ENCODE assay signal across 19 cellular contexts in the genomic region with DNA sequence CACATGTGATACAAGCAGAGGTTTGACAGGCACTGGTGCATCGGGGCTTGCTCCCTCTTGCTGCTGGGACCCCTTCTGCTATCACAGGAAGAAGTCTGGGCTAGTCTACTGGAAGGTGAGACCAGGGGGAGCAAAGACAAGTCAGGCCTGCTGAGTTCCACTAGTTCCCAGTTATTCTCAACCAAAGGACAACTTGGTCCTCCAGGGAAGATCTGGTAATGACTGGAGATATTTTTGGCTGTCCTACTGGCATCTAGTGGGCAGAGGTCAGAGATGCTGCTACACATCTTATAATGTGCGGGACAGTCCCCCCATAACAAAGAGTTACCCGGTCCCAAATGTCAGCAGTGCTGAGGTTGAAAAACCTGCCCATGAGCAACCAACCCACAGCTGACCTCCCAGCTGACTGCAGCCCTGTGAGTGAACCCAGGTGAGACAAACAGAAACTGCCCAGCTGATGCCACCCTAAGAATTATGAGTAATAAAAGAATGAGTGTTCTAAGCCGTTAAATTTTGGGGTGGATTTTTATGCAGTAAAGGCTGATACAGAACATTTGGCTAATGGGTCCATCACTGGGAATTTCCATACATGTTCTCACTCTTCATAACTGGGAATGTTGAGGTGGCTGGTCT.
DNase-seq lines count a peak whose midpoint lies in the region; ATAC-seq and TF ChIP-seq lines count a peak whose summit lies in the region.
"Had no signal": no experiment of that assay in that cellular context is flagged by ENCODE, and none has a peak within 500 bp of the region (broad histone marks: within the 10 kb centered on the region; RNA-seq: fewer than 3 reads in every experiment).

No MANE protein-coding gene starts in this region.

- H3K9me3 Mint-ChIP-seq in activated CD4-positive, alpha-beta T cell treated with anti-CD3 and anti-CD28 coated beads for 36 hours (ENCODE audit: low read depth): no peaks in the 10 kb centered on the region

- no peak overlapping the region for H3K4me3 ChIP-seq in OCI-LY3 (ENCODE audit: low read length)
- H3K4me3 ChIP-seq: BLaER1, GM23338, MG63, SK-N-MC had no signal

- H2AFZ ChIP-seq in OCI-LY3 (ENCODE audit: low read depth, low read length): no peak overlapping the region
- H2AFZ ChIP-seq: GM23338 had no signal

- H3K27ac ChIP-seq in OCI-LY3 (ENCODE audit: low read length): no peak overlapping the region
- H3K27ac ChIP-seq: 22Rv1, BLaER1, SK-N-MC had no signal

- no peak for TF ChIP-seq CTCF in OCI-LY3 (IDR thresholded peaks at IDR 0.05; ENCODE audit: low read depth, low read length)

- no peaks in the 10 kb centered on the region for H3K9me3 ChIP-seq in OCI-LY3 (ENCODE audit: insufficient read depth, low read length)
- H3K9me3 ChIP-seq: BLaER1, MG63 had no signal

- H3K4me1 ChIP-seq in OCI-LY3 (ENCODE audit: low read length): peaks cover 16% of the 10 kb centered on the region
- H3K4me1 ChIP-seq: BLaER1 had no signal

- no peaks in the 10 kb centered on the region for H3K36me3 ChIP-seq in OCI-LY3 (replicated peaks; ENCODE audit: low read depth, low read length)
- H3K36me3 ChIP-seq: BLaER1, MG63 had no signal

- no peaks in the 10 kb centered on the region for H4K20me1 ChIP-seq in OCI-LY3 (ENCODE audit: insufficient read depth, low read length)
- H4K20me1 ChIP-seq: BLaER1 had no signal

- ATAC-seq in activated CD4-positive, alpha-beta T cell treated with anti-CD3 and anti-CD28 coated beads for 36 hours: no peak
- ATAC-seq in GM18511 (IDR thresholded peaks at IDR 0.05; ENCODE audit: unreplicated experiment) (peak; percentile 76), esophagus mucosa (peak; percentile 55), GM18861 (IDR thresholded peaks at IDR 0.05; ENCODE audit: unreplicated experiment) (no peak)
- ATAC-seq: Right ventricle myocardium inferior had no signal

- H3K36me3 Mint-ChIP-seq in activated CD4-positive, alpha-beta T cell treated with anti-CD3 and anti-CD28 coated beads for 36 hours (ENCODE audit: low read depth): no peaks in the 10 kb centered on the region

- intact Hi-C loops in activated CD4-positive, alpha-beta T cell treated with anti-CD3 and anti-CD28 coated beads for 36 hours (cut with DNase I, micrococcal nuclease): no loop called here

- no peak overlapping the region for H3K4me3 Mint-ChIP-seq in activated CD4-positive, alpha-beta T cell treated with anti-CD3 and anti-CD28 coated beads for 36 hours
- H3K4me3 Mint-ChIP-seq: GM23338 had no signal

- no peaks in the 10 kb centered on the region for H3K27me3 ChIP-seq in OCI-LY3 (ENCODE audit: low read depth, low read length)
- H3K27me3 ChIP-seq: BLaER1, MG63 had no signal

- POLR2A ChIA-PET in activated CD4-positive, alpha-beta T cell treated with anti-CD3 and anti-CD28 coated beads for 36 hours (lab: Charles Lee): no interaction called here

- H3K4me1 Mint-ChIP-seq in activated CD4-positive, alpha-beta T cell treated with anti-CD3 and anti-CD28 coated beads for 36 hours: no peaks in the 10 kb centered on the region

- no peaks in the 10 kb centered on the region for H3K79me2 ChIP-seq in OCI-LY3 (ENCODE audit: low read length)

- H3K4me2 ChIP-seq in OCI-LY3 (ENCODE audit: low read length): peak overlapping the region; percentile 13; the same call in 1 of the 2 replicates
- H3K4me2 ChIP-seq: BLaER1, GM23338 had no signal

- no peak overlapping the region for H3K27ac Mint-ChIP-seq in activated CD4-positive, alpha-beta T cell treated with anti-CD3 and anti-CD28 coated beads for 36 hours
- H3K27ac Mint-ChIP-seq: GM23338 had no signal

- H3K9ac ChIP-seq in OCI-LY3 (ENCODE audit: low read length): no peak overlapping the region
- H3K9ac ChIP-seq: BLaER1 had no signal

- CTCF ChIA-PET in activated CD4-positive, alpha-beta T cell treated with anti-CD3 and anti-CD28 coated beads for 36 hours (lab: Charles Lee): interaction anchor here (0.7 to 1.4 kb wide), 3 partner anchors 8 to 690 kb away, joined by 3 to 4 read pairs (median 3); no protein-coding TSS in a partner anchor

- peak; percentile 27 for DNase-seq in activated CD4-positive, alpha-beta T cell treated with anti-CD3 and anti-CD28 coated beads for 36 hours
- DNase-seq in activated CD4-positive, alpha-beta T cell treated with anti-CD3 and anti-CD28 coated beads for 4 hours: no peak
- DNase-seq in NOMO-1 treated with dmso at 0.1 percent for 144 hours (lab: John Stamatoyannopoulos, UW; ENCODE audit: unreplicated experiment): no peak
- no peak for DNase-seq in NCI-H226
- DNase-seq: DMS 273 treated with DMSO at 0.1 percent for 48 hours, KBM-7, MG63, NCI-H1105, NCI-H1694 treated with DMSO at 0.1 percent for 48 hours, NCI-H446 had no signal

- H3K27me3 Mint-ChIP-seq in activated CD4-positive, alpha-beta T cell treated with anti-CD3 and anti-CD28 coated beads for 36 hours: peaks cover 2% of the 10 kb centered on the region

Comparison
In these comparisons a context has a peak if more than half of its experiments do, and no peak if none do; other contexts are left out.
1. ATAC-seq: peak in GM18511 (single experiment) and esophagus mucosa (single experiment); none in activated CD4-positive, alpha-beta T cell treated with anti-CD3 and anti-CD28 coated beads for 36 hours (single experiment) and GM18861 (single experiment).